ENCODE assay signal across 9 cellular contexts in genomic region chr11:72239849-72240460, GRCh38. TPM values are rescaled to one million over a fixed set of nuclear protein-coding genes. Genes with fewer than 3 reads are reported as not detected.
DNase-seq lines count a peak whose midpoint lies in the region; ATAC-seq and TF ChIP-seq lines count a peak whose summit lies in the region.
"Had no signal": no experiment of that assay in that cellular context is flagged by ENCODE, and none has a peak within 500 bp of the region (broad histone marks: within the 10 kb centered on the region; RNA-seq: fewer than 3 reads in every experiment).

No MANE protein-coding gene starts in this region.

- peaks cover 17 to 42% of the 10 kb centered on the region in 2 donors for H3K4me1 ChIP-seq in left lung
- peaks cover 0 to 55% (median 45%) of the 10 kb centered on the region in 4 donors for H3K4me1 ChIP-seq in tibial artery

- H3K27me3 ChIP-seq in left lung (peaks cover 48 to 63% of the 10 kb centered on the region in 2 donors), tibial artery (peaks cover 10 to 44% of the 10 kb centered on the region in 2 donors)

- no peaks in the 10 kb centered on the region for H3K9me3 Mint-ChIP-seq in activated naive CD4-positive, alpha-beta T cell treated with anti-CD3 and anti-CD28 coated beads, Interleukin-2, amount 50 U/mL, for 24 hours
- peaks cover 4 to 19% (median 4%) of the 10 kb centered on the region in 5 experiments for H3K9me3 Mint-ChIP-seq in brain

- no peak overlapping the region for H3K27ac Mint-ChIP-seq in activated naive CD4-positive, alpha-beta T cell treated with anti-CD3 and anti-CD28 coated beads, Interleukin-2, amount 50 U/mL, for 24 hours
- H3K27ac Mint-ChIP-seq in brain: peak overlapping the region in 3 of 5 experiments; percentile 17 to 42 (median 17)

- peak overlapping the region; percentile 70 for H3K4me3 Mint-ChIP-seq in activated naive CD4-positive, alpha-beta T cell treated with anti-CD3 and anti-CD28 coated beads, Interleukin-2, amount 50 U/mL, for 24 hours
- H3K4me3 Mint-ChIP-seq in brain: peak overlapping the region; percentile 79 to 87 (median 81)

- H3K36me3 ChIP-seq in left lung: peaks cover 0 to 39% of the 10 kb centered on the region in 2 donors
- peaks cover 23 to 33% (median 29%) of the 10 kb centered on the region in 3 donors for H3K36me3 ChIP-seq in tibial artery

- H3K36me3 Mint-ChIP-seq in activated naive CD4-positive, alpha-beta T cell treated with anti-CD3 and anti-CD28 coated beads, Interleukin-2, amount 50 U/mL, for 24 hours: peaks cover 3% of the 10 kb centered on the region
- peaks cover 4% of the 10 kb centered on the region for H3K36me3 Mint-ChIP-seq in brain

- H3K9me3 ChIP-seq in left lung (no peaks in the 10 kb centered on the region), tibial artery (no peaks in the 10 kb centered on the region)

- ATAC-seq in left lung: peak; percentile 50
- ATAC-seq in HG02885 (IDR thresholded peaks at IDR 0.05; ENCODE audit: poor library complexity, unreplicated experiment): no peak

- no peak for DNase-seq in activated naive CD4-positive, alpha-beta T cell treated with Interleukin-2 at 50 U/mL for 16 hours
- peak in 1 of 2 donors; percentile 89 for DNase-seq in left lung
- DNase-seq in tibial artery: peak in 1 of 2 donors; percentile 84
- no peak for DNase-seq in inferior parietal cortex (ENCODE audit: extremely low spot score)
- DNase-seq in KG1 (lab: John Stamatoyannopoulos, UW): no peak

- TF ChIP-seq CTCF in brain (conservative IDR thresholded peaks at IDR 0.05) (no peak), left lung (IDR thresholded peaks at IDR 0.05) (no peak), tibial artery (IDR thresholded peaks at IDR 0.05) (no peak)

- H3K27ac ChIP-seq in left lung (peak overlapping the region in 1 of 2 donors; percentile 8), tibial artery (peak overlapping the region; percentile 54 to 60)

- peaks cover 37% of the 10 kb centered on the region for H3K4me1 Mint-ChIP-seq in activated naive CD4-positive, alpha-beta T cell treated with anti-CD3 and anti-CD28 coated beads, Interleukin-2, amount 50 U/mL, for 24 hours
- H3K4me1 Mint-ChIP-seq in brain: peaks cover 33% of the 10 kb centered on the region

- H3K4me3 ChIP-seq in left lung: peak overlapping the region; percentile 19 to 32
- H3K4me3 ChIP-seq in tibial artery: peak overlapping the region; percentile 44 to 55

- H3K27me3 Mint-ChIP-seq in activated naive CD4-positive, alpha-beta T cell treated with anti-CD3 and anti-CD28 coated beads, Interleukin-2, amount 50 U/mL, for 24 hours: peaks cover 34% of the 10 kb centered on the region
- peaks cover 51% of the 10 kb centered on the region for H3K27me3 Mint-ChIP-seq in brain

- intact Hi-C loops in left lung (cut with DNase I): no loop called here
- intact Hi-C loops in tibial artery (cut with DNase I; ENCODE audit: low total_unique reads): no loop called here

RNA-seq across cellular contexts. Expression of gene PHOX2A, which starts 4.0 kb away (rescaled TPM):
- 9.1 TPM for polyA plus RNA-seq in brain (ENCODE audit: insufficient read depth, low read depth, low replicate concordance)
- not detected for total RNA-seq in left lung
- total RNA-seq: activated CD8-positive, alpha-beta memory T cell treated with anti-CD3 and anti-CD28 coated beads for 36 hours had no signal

RNA-seq across cellular contexts. Expression of gene INPPL1, which starts 15.4 kb away (rescaled TPM):
- 275 TPM for polyA plus RNA-seq in brain (ENCODE audit: insufficient read depth, low read depth, low replicate concordance)
- 100 to 1,000 TPM; 159 to 201 TPM for total RNA-seq in left lung

RNA-seq across cellular contexts. Expression of gene FOLR2, which starts 23.4 kb away (rescaled TPM):
- 13.7 TPM for polyA plus RNA-seq in brain (ENCODE audit: insufficient read depth, low read depth, low replicate concordance)
- total RNA-seq in left lung: 10 to 100 TPM; 20.9 to 50.2 TPM
- total RNA-seq: activated CD8-positive, alpha-beta memory T cell treated with anti-CD3 and anti-CD28 coated beads for 36 hours had no signal

RNA-seq across cellular contexts. Expression of gene FOLR1, which starts 48.0 kb away (rescaled TPM):
- polyA plus RNA-seq in brain (ENCODE audit: insufficient read depth, low read depth, low replicate concordance): 18.6 TPM
- 100 to 1,000 TPM in 1 of 2 donors, 10 to 100 TPM in 1; 80.8 to 409 TPM for total RNA-seq in left lung
- total RNA-seq: activated CD8-positive, alpha-beta memory T cell treated with anti-CD3 and anti-CD28 coated beads for 36 hours had no signal
